In the genomic region with DNA sequence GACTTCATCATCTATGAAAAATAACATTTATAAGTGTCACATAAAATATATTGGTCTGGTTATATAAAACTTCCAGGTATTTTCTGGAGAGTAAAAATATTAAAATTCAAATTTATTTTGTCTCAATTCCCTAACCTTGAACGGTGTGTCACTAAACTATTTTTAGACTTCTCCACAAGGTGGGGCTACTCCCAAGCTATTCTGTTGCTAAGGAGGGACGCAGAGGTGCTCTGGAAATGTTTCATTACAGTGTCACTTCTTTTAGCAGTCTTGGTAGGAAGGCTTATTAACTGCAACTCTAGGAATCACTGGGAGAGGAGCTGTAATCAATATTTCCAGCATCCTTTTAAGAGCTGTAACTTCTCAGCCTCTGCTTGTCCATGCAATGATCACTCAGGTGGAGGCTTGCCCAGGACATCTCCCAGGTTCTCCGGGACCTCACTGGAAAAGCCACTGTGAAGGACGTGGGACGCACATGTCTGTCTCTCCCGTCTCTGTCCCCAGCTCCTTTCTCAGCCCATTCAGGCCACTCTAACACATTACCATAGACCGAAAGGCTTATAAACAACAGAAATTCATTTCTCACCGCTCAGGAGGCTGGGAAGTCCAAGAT, we compare ENCODE assay signal across 7 cellular contexts. TPM values are rescaled to one million over a fixed set of nuclear protein-coding genes. Genes with fewer than 3 reads are reported as not detected.
DNase-seq lines count a peak whose midpoint lies in the region; ATAC-seq and TF ChIP-seq lines count a peak whose summit lies in the region.

No MANE protein-coding gene starts in this region.

- DNase-seq in H7 (peak; percentile 32), NCI-H2196 (lab: John Stamatoyannopoulos, UW; ENCODE audit: unreplicated experiment) (peak; percentile 50), breast epithelium (ENCODE audit: low spot score in 2 of 2) (no peak), myocyte (ENCODE audit: low read depth) (peak; percentile 57), globus pallidus (ENCODE audit: low spot score) (no peak), substantia nigra (lab: John Stamatoyannopoulos, UW) (no peak)

- H3K27ac ChIP-seq in breast epithelium (no peak overlapping the region), substantia nigra (ENCODE audit: low read depth, low read length, poor library complexity, severe bottlenecking) (no peak overlapping the region)

- H3K36me3 ChIP-seq in H7 (replicated peaks; ENCODE audit: control insufficient read depth, insufficient read depth, low read length) (no peaks in the 10 kb centered on the region), breast epithelium (no peaks in the 10 kb centered on the region)

- no peak for ATAC-seq in GM21786 (IDR thresholded peaks at IDR 0.05; ENCODE audit: unreplicated experiment)

- no peaks in the 10 kb centered on the region for H3K4me1 ChIP-seq in breast epithelium

- peak in 2 of 3 donors; percentile 15 to 38 for TF ChIP-seq CTCF in breast epithelium (IDR thresholded peaks at IDR 0.05)

- no peak overlapping the region for H3K4me3 ChIP-seq in H7 (ENCODE audit: insufficient read depth, low read depth, low read length)
- no peak overlapping the region for H3K4me3 ChIP-seq in breast epithelium

- no peak for TF ChIP-seq POLR2A in breast epithelium (IDR thresholded peaks at IDR 0.05)

- intact Hi-C loops in breast epithelium (cut with DNase I; ENCODE audit: low total_unique reads): no loop called here

- H3K27me3 ChIP-seq in H7 (ENCODE audit: control insufficient read depth, insufficient read depth, low read length) (no peaks in the 10 kb centered on the region), breast epithelium (no peaks in the 10 kb centered on the region)

- H3K9me3 ChIP-seq in breast epithelium: no peaks in the 10 kb centered on the region

RNA-seq across cellular contexts. Expression of a gene that starts 32.5 kb away (rescaled TPM):
- 0.07 and 0.41 TPM in 2 replicates for total RNA-seq in H7 (2014; rRNA removed; shearing (Covaris generic))
- total RNA-seq in breast epithelium: 10 to 100 TPM in 1 of 3 donors, 1 to 10 TPM in 1, under 1 TPM in 1; 0.48 to 14.4 (median 3.8) TPM
- total RNA-seq in myocyte: 0.57 and 1.5 TPM in 2 replicates
- 0.53 TPM for polyA plus RNA-seq in myocyte (2012)

Comparison
In these comparisons a context has a peak if more than half of its experiments do, and no peak if none do; other contexts are left out.
1. DNase-seq: peak in H7 (single experiment), NCI-H2196 (single experiment) and myocyte (single experiment); none in breast epithelium (0 of 2), globus pallidus (single experiment) and substantia nigra (0 of 49).